ENCODE assay signal across 8 cellular contexts in genomic region chr3:66138336-66139234, GRCh38.
DNase-seq lines count a peak whose midpoint lies in the region; ATAC-seq, FAIRE-seq and TF ChIP-seq lines count a peak whose summit lies in the region.

No MANE protein-coding gene starts in this region.

- peak; percentile 98 for TF ChIP-seq RAD21 in Ishikawa (IDR thresholded peaks at IDR 0.05; ENCODE audit: low read depth)

- H3K4me1 ChIP-seq in right lobe of liver, result no peaks in the 10 kb centered on the region

- no peaks in the 10 kb centered on the region for H3K9me3 ChIP-seq in right lobe of liver

- intact Hi-C loops in dorsolateral prefrontal cortex (cut with DNase I), result loop anchor here (5.0 to 10.0 kb wide), 3 partner anchors 101 to 354 kb away; partner anchors contain the start of gene MAGI1 (in 1 of the 2)
- intact Hi-C loops in right lobe of liver (cut with DNase I), result no loop called here

- WGBS in right lobe of liver (ENCODE audit: insufficient coverage, low coverage, low lambda C conversion rate, missing lambda C conversion rate), result 17% methylated on average over 6 of the region's 6 CpGs

- peak; percentile 98 to 99 (median 98) for ATAC-seq in right lobe of liver
- no peak for ATAC-seq in HG03025 (IDR thresholded peaks at IDR 0.05; ENCODE audit: low FRiP score, unreplicated experiment)

- DNase-seq in stimulated activated CD4-positive, alpha-beta T cell treated with anti-CD3 and anti-CD28 coated beads, Interleukin-15, amount 100 ng/mL, for 24 hours, result peak; percentile 24
- no peak for DNase-seq in stimulated activated CD4-positive, alpha-beta T cell treated with anti-CD3 and anti-CD28 coated beads, Interleukin-4, amount 100 ng/mL, for 4 hours
- DNase-seq in RCC 7860 (ENCODE audit: low spot score) (peak; percentile 33), dorsolateral prefrontal cortex (peak in 7 of 10 donors; percentile 11 to 75 (median 48)), right lobe of liver (peak in 2 of 3 donors; percentile 33 to 61), DMS79 (lab: John Stamatoyannopoulos, UW) (no peak)

- no peaks in the 10 kb centered on the region for H3K36me3 ChIP-seq in right lobe of liver

- no peak for TF ChIP-seq POLR2A in right lobe of liver (IDR thresholded peaks at IDR 0.05)

- no peak for TF ChIP-seq EP300 in Ishikawa (IDR thresholded peaks at IDR 0.05; ENCODE audit: borderline replicate concordance)

- TF ChIP-seq CTCF in dorsolateral prefrontal cortex (IDR thresholded peaks at IDR 0.05 in 54 of 56, conservative IDR thresholded peaks at IDR 0.05 in 2 of 56; ENCODE audit: low read depth in 1 of 56, partially characterized antibody in 56 of 56) (peak; percentile 45 to 85 (median 68)), right lobe of liver (IDR thresholded peaks at IDR 0.05) (peak; percentile 74 to 80 (median 78))

- H3K4me3 ChIP-seq in dorsolateral prefrontal cortex, result no peak overlapping the region
- H3K4me3 ChIP-seq in right lobe of liver, result no peak overlapping the region

- H3K27me3 ChIP-seq in dorsolateral prefrontal cortex, result no peaks in the 10 kb centered on the region
- H3K27me3 ChIP-seq in right lobe of liver, result no peaks in the 10 kb centered on the region

- no peak for FAIRE-seq in RCC 7860 (lab: Jason Lieb, UNC)

- H3K27ac ChIP-seq in dorsolateral prefrontal cortex (peak overlapping the region in 1 of 59 donors; percentile 77), right lobe of liver (no peak overlapping the region)

TF ChIP-seq in Ishikawa, 13 proteins besides CTCF, POLR2A, EP300 and RAD21:
- TF ChIP-seq REST (IDR thresholded peaks at IDR 0.05; ENCODE audit: low read depth), result no peak
- no peak for TF ChIP-seq YY1 (IDR thresholded peaks at IDR 0.05; ENCODE audit: low read depth)
- TF ChIP-seq TAF1 (IDR thresholded peaks at IDR 0.05; ENCODE audit: low read depth), result no peak
- TF ChIP-seq CREB1 (IDR thresholded peaks at IDR 0.05; ENCODE audit: low read depth), result no peak
- no peak for TF ChIP-seq NFIC (IDR thresholded peaks at IDR 0.05)
- no peak for TF ChIP-seq CEBPB (IDR thresholded peaks at IDR 0.05)
- TF ChIP-seq USF1 (IDR thresholded peaks at IDR 0.05), result no peak
- TF ChIP-seq TEAD4 (IDR thresholded peaks at IDR 0.05), result no peak
- TF ChIP-seq TCF12 (IDR thresholded peaks at IDR 0.05; ENCODE audit: low read depth), result no peak
- no peak for TF ChIP-seq ZBTB7A (IDR thresholded peaks at IDR 0.05; ENCODE audit: low read depth)
- TF ChIP-seq EGR1 (IDR thresholded peaks at IDR 0.05), result no peak
- TF ChIP-seq FOXM1 (IDR thresholded peaks at IDR 0.05; ENCODE audit: borderline replicate concordance, low read depth), result no peak
- no peak for TF ChIP-seq MAX (IDR thresholded peaks at IDR 0.05)

Comparison
In these comparisons a context has a peak if more than half of its experiments do, and no peak if none do; other contexts are left out.
1. DNase-seq: peak in stimulated activated CD4-positive, alpha-beta T cell treated with anti-CD3 and anti-CD28 coated beads, Interleukin-15, amount 100 ng/mL, for 24 hours (single experiment), RCC 7860 (single experiment), dorsolateral prefrontal cortex (7 of 10) and right lobe of liver (2 of 3); none in stimulated activated CD4-positive, alpha-beta T cell treated with anti-CD3 and anti-CD28 coated beads, Interleukin-4, amount 100 ng/mL, for 4 hours (0 of 2) and DMS79 (single experiment).
2. intact Hi-C loops: an anchor here in dorsolateral prefrontal cortex (5.0 to 10.0 kb wide); none called in right lobe of liver.